In genomic region chr15:69225355-69226027, GRCh38 we compare ENCODE assay signal across 11 cellular contexts.
A peak's percentile ranks its signal among the peaks of the same experiment; 100 is the strongest.
DNase-seq lines count a peak whose midpoint lies in the region; ATAC-seq, FAIRE-seq and TF ChIP-seq lines count a peak whose summit lies in the region.
"Had no signal": no experiment of that assay in that cellular context is flagged by ENCODE, and none has a peak within 500 bp of the region (broad histone marks: within the 10 kb centered on the region; RNA-seq: fewer than 3 reads in every experiment).

No MANE protein-coding gene starts in this region.

- no peaks in the 10 kb centered on the region for H3K9me3 ChIP-seq in pancreas

- no peak overlapping the region for H3K4me3 ChIP-seq in pancreas
- H3K4me3 ChIP-seq: BLaER1 had no signal

- H3K27me3 ChIP-seq in pancreas, result no peaks in the 10 kb centered on the region
- H3K27me3 ChIP-seq: BLaER1 had no signal

- H3K27ac ChIP-seq in pancreas, result no peak overlapping the region
- H3K27ac ChIP-seq: BLaER1, epithelial cell of prostate had no signal

- in situ Hi-C loops in G401 (cut with HindIII; ENCODE audit: low sequenced_read_pairs), result no loop called here

- DNase-seq in NCI-H1694 treated with DMSO at 0.1 percent for 48 hours (lab: John Stamatoyannopoulos, UW) (peak; percentile 31), NCI-H1694 (lab: John Stamatoyannopoulos, UW) (no peak), NCI-H748 (lab: John Stamatoyannopoulos, UW; ENCODE audit: unreplicated experiment) (peak; percentile 18), dermis microvascular lymphatic vessel endothelial cell (ENCODE audit: low read depth in 2 of 2) (peak; percentile 45 to 68), pancreas (no peak), G401 (ENCODE audit: low spot score) (no peak)
- DNase-seq: stimulated activated naive CD8-positive, alpha-beta T cell treated with anti-CD3 and anti-CD28 coated beads, Interleukin-15, Interleukin-2, amounts not matched to agents 100 U/mL and 50 U/mL, for 24 hours had no signal

- TF ChIP-seq CTCF in pancreas (IDR thresholded peaks at IDR 0.05), result no peak

- 51 to 56% methylated on average over 2 of the region's 2 CpGs for WGBS in pancreas, 2 donors

- intact Hi-C loops in pancreas (cut with DNase I), result no loop called here

- H3K4me1 ChIP-seq in pancreas, result peaks cover 0 to 7% (median 0%) of the 10 kb centered on the region in 3 donors
- H3K4me1 ChIP-seq: BLaER1 had no signal

- no peaks in the 10 kb centered on the region for H3K36me3 ChIP-seq in pancreas

- ATAC-seq in pancreas, result peak in 3 of 4 donors; percentile 55 to 84 (median 70)
- ATAC-seq in GM21737 (IDR thresholded peaks at IDR 0.05; ENCODE audit: unreplicated experiment), result no peak
- ATAC-seq in GM18502 (IDR thresholded peaks at IDR 0.05; ENCODE audit: poor library complexity, unreplicated experiment), result no peak
- ATAC-seq: stimulated activated naive CD8-positive, alpha-beta T cell treated with anti-CD3 and anti-CD28 coated beads, Interleukin-15, Interleukin-2, amounts not matched to agents 100 U/mL and 50 U/mL, for 24 hours had no signal

- peak; percentile 56 for FAIRE-seq in pancreas (lab: Jason Lieb, UNC)

Comparison
In these comparisons a context has a peak if more than half of its experiments do, and no peak if none do; other contexts are left out.
1. DNase-seq: peak in NCI-H1694 treated with DMSO at 0.1 percent for 48 hours (single experiment), NCI-H748 (single experiment) and dermis microvascular lymphatic vessel endothelial cell (2 of 2); none in NCI-H1694 (single experiment), pancreas (0 of 6) and G401 (single experiment).
2. ATAC-seq: peak in pancreas (3 of 4); none in GM21737 (single experiment) and GM18502 (single experiment).